8 cellular contexts compared by ENCODE assay signal in the genomic region with DNA sequence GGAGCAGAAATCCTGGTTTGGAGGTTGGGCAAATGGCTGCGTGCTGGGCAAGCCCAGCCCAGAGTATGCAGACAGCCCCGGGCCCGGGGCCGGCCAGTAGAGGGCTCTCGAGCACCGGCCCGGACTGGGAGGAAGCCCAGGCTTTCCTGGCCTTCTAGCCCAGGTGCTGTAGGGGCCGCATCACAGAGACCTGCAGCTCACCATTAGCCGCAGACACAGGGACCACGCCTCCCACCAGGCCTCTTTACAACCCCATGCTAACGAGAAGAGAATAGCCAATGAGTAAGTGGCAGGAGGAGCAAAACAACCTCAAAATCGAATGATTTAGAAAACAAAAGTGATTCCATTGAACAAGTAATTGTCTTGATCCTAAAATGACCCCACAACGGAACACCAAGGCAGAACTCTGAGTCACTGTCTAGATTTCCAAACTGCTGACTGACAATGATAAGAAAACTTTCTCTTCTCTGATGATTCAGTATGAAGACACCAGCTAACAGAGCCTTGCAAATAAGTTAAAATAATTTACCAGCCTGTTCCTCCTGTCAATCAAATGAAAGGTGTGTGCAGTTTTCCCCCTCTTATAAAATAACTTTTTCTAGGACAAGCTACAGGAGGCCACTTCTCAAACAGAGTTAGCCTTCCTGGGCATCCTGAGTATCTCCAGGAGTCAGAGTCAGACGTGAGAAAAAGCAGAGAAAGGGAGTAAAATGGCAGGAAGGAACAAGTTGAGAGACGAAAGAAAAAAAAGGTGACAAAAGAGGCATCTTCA.
DNase-seq lines count a peak whose midpoint lies in the region; ATAC-seq lines count a peak whose summit lies in the region.

No MANE protein-coding gene starts in this region.

- H3K27me3 Mint-ChIP-seq in central memory CD8-positive, alpha-beta T cell, result no peaks in the 10 kb centered on the region

- peak; percentile 70 for DNase-seq in NCI-H146 (lab: John Stamatoyannopoulos, UW)
- no peak for DNase-seq in NCI-H146 treated with DMSO at 0.1 percent for 48 hours (lab: John Stamatoyannopoulos, UW; ENCODE audit: unreplicated experiment)
- DNase-seq in NCI-H2196 treated with DMSO at 0.1 percent for 48 hours (lab: John Stamatoyannopoulos, UW; ENCODE audit: unreplicated experiment), result peak; percentile 53
- DNase-seq in activated CD4-positive, alpha-beta T cell treated with anti-CD3 and anti-CD28 coated beads for 1 hour, result peak; percentile 43
- DNase-seq in central memory CD8-positive, alpha-beta T cell (ENCODE audit: low spot score in 2 of 2), result peak; percentile 27 to 35
- peak; percentile 75 for DNase-seq in left lobe of liver (ENCODE audit: low spot score)
- peak; percentile 63 to 66 for DNase-seq in stimulated activated CD4-positive, alpha-beta T cell treated with anti-CD3 and anti-CD28 coated beads, Interleukin-4, amount 100 ng/mL, for 48 hours (ENCODE audit: low read depth in 2 of 2)

- no peak overlapping the region for H3K4me3 Mint-ChIP-seq in central memory CD8-positive, alpha-beta T cell

- no peaks in the 10 kb centered on the region for H3K36me3 Mint-ChIP-seq in central memory CD8-positive, alpha-beta T cell (ENCODE audit: insufficient read depth)

- H3K4me1 Mint-ChIP-seq in central memory CD8-positive, alpha-beta T cell, result peaks cover 8% of the 10 kb centered on the region

- no peak overlapping the region for H3K27ac Mint-ChIP-seq in central memory CD8-positive, alpha-beta T cell (ENCODE audit: low read depth)

- H3K9me3 Mint-ChIP-seq in central memory CD8-positive, alpha-beta T cell, result no peaks in the 10 kb centered on the region

- ATAC-seq in HG02852 (IDR thresholded peaks at IDR 0.05; ENCODE audit: unreplicated experiment) (peak; percentile 49), left lobe of liver (peak; percentile 99)
- peak; percentile 80 for ATAC-seq in central memory CD8-positive, alpha-beta T cell (replicated peaks; ENCODE audit: extremely low read depth, poor library complexity, severe bottlenecking)

Comparison
In these comparisons a context has a peak if more than half of its experiments do, and no peak if none do; other contexts are left out.
1. ATAC-seq: peak in every context shown above with its lines; median percentile 99 in left lobe of liver; 80 in central memory CD8-positive, alpha-beta T cell; 49 in HG02852.